In the genomic region with DNA sequence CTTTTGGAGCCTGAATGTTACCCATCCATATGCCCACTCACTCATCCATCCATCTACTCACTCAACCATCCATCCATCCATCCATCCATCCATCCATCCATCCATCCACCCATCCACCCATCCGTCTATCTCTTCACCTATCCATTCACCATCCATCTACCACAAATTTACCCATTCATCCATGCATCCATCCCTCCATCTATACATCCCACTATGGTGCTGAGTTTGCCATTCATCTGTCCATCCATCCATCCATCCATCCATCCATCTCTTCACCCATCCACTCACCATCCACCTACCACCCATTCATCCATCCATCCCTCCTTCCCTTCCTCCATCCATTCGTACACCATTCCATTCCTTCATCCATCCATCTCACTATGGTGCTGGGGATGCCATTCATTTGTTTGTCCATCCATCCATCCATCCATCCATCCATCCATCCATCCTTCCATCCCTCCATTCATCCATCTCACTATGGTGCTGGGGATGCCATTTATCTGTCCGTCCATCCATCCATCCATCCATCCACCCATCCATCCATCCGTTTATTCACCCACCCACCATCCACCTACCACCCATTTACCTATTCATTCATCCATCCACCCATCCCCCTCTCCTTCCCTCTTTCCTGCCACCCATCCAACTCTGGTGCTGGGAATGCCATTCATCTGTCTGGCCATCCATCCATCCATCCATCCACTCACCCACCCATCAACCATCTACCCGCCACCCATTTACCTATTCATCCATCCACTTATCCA, we compare ENCODE assay signal across 1 cellular context.
TF ChIP-seq lines count a peak whose summit lies in the region.

No MANE protein-coding gene starts in this region.

TF ChIP-seq in HEK293, 187 proteins besides CTCF, POLR2A, EP300 and RAD21 (continued from another document):
- TF ChIP-seq ZFP3 (tag by site-specific recombination; IDR thresholded peaks at IDR 0.05; ENCODE audit: low read depth) (no peak), ZNF202 (tag by site-specific recombination; IDR thresholded peaks at IDR 0.05; ENCODE audit: borderline replicate concordance) (no peak), EGR2 (tag by site-specific recombination; IDR thresholded peaks at IDR 0.05; ENCODE audit: low read depth) (no peak), ZNF311 (tag by site-specific recombination; IDR thresholded peaks at IDR 0.05; ENCODE audit: borderline replicate concordance) (0 out of 2 replicates have a peak, but pooled peaks have one; percentile 56), ZNF560 (tag by site-specific recombination; IDR thresholded peaks at IDR 0.05; ENCODE audit: borderline replicate concordance) (no peak), ZNF423 (tag by site-specific recombination; IDR thresholded peaks at IDR 0.05) (no peak), ZNF175 (tag by site-specific recombination; IDR thresholded peaks at IDR 0.05) (no peak), ZNF768 (tag by site-specific recombination; IDR thresholded peaks at IDR 0.05) (no peak), TCF7L2 (IDR thresholded peaks at IDR 0.05; ENCODE audit: borderline replicate concordance, low read depth, low read length) (no peak), ZNF549 (tag by site-specific recombination; IDR thresholded peaks at IDR 0.05) (no peak), ZNF132 (tag by site-specific recombination; IDR thresholded peaks at IDR 0.05; ENCODE audit: borderline replicate concordance) (no peak), ZNF561 (tag by site-specific recombination; IDR thresholded peaks at IDR 0.05; ENCODE audit: borderline replicate concordance) (no peak), ZNF530 (tag by site-specific recombination; IDR thresholded peaks at IDR 0.05; ENCODE audit: low read depth) (no peak), ZBTB17 (tag by site-specific recombination; IDR thresholded peaks at IDR 0.05) (peak; percentile 74), ZNF157 (tag by site-specific recombination; IDR thresholded peaks at IDR 0.05) (no peak), SP2 (tag by site-specific recombination; IDR thresholded peaks at IDR 0.05) (no peak), ZNF174 (tag by site-specific recombination; IDR thresholded peaks at IDR 0.05) (no peak), ZNF664 (tag by site-specific recombination; IDR thresholded peaks at IDR 0.05) (no peak), ZNF843 (tag by site-specific recombination; IDR thresholded peaks at IDR 0.05) (no peak), ZNF558 (tag by site-specific recombination; IDR thresholded peaks at IDR 0.05) (no peak), ZNF658 (tag by site-specific recombination; IDR thresholded peaks at IDR 0.05) (0 out of 2 replicates have a peak, but pooled peaks have one; percentile 21), ZNF366 (tag by site-specific recombination; conservative IDR thresholded peaks at IDR 0.05) (peak; percentile 98), ZSCAN23 (tag by site-specific recombination; IDR thresholded peaks at IDR 0.05) (no peak), ZFP69B (tag by site-specific recombination; IDR thresholded peaks at IDR 0.05) (no peak), ZEB2 (tag by site-specific recombination; IDR thresholded peaks at IDR 0.05) (no peak), ZBTB21 (tag by site-specific recombination; IDR thresholded peaks at IDR 0.05) (no peak)
- TF ChIP-seq, protein P1, sequence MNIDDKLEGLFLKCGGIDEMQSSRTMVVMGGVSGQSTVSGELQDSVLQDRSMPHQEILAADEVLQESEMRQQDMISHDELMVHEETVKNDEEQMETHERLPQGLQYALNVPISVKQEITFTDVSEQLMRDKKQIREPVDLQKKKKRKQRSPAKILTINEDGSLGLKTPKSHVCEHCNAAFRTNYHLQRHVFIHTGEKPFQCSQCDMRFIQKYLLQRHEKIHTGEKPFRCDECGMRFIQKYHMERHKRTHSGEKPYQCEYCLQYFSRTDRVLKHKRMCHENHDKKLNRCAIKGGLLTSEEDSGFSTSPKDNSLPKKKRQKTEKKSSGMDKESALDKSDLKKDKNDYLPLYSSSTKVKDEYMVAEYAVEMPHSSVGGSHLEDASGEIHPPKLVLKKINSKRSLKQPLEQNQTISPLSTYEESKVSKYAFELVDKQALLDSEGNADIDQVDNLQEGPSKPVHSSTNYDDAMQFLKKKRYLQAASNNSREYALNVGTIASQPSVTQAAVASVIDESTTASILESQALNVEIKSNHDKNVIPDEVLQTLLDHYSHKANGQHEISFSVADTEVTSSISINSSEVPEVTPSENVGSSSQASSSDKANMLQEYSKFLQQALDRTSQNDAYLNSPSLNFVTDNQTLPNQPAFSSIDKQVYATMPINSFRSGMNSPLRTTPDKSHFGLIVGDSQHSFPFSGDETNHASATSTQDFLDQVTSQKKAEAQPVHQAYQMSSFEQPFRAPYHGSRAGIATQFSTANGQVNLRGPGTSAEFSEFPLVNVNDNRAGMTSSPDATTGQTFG (tag by site-specific recombination; IDR thresholded peaks at IDR 0.05; ENCODE audit: borderline replicate concordance): 0 out of 2 replicates have a peak, but pooled peaks have one; percentile 17
- TF ChIP-seq, protein P2, sequence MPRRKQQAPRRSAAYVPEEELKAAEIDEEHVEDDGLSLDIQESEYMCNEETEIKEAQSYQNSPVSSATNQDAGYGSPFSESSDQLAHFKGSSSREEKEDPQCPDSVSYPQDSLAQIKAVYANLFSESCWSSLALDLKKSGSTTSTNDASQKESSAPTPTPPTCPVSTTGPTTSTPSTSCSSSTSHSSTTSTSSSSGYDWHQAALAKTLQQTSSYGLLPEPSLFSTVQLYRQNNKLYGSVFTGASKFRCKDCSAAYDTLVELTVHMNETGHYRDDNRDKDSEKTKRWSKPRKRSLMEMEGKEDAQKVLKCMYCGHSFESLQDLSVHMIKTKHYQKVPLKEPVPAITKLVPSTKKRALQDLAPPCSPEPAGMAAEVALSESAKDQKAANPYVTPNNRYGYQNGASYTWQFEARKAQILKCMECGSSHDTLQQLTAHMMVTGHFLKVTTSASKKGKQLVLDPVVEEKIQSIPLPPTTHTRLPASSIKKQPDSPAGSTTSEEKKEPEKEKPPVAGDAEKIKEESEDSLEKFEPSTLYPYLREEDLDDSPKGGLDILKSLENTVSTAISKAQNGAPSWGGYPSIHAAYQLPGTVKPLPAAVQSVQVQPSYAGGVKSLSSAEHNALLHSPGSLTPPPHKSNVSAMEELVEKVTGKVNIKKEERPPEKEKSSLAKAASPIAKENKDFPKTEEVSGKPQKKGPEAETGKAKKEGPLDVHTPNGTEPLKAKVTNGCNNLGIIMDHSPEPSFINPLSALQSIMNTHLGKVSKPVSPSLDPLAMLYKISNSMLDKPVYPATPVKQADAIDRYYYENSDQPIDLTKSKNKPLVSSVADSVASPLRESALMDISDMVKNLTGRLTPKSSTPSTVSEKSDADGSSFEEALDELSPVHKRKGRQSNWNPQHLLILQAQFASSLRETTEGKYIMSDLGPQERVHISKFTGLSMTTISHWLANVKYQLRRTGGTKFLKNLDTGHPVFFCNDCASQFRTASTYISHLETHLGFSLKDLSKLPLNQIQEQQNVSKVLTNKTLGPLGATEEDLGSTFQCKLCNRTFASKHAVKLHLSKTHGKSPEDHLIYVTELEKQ (tag by site-specific recombination; IDR thresholded peaks at IDR 0.05; ENCODE audit: borderline replicate concordance): no peak
- TF ChIP-seq, protein P3, sequence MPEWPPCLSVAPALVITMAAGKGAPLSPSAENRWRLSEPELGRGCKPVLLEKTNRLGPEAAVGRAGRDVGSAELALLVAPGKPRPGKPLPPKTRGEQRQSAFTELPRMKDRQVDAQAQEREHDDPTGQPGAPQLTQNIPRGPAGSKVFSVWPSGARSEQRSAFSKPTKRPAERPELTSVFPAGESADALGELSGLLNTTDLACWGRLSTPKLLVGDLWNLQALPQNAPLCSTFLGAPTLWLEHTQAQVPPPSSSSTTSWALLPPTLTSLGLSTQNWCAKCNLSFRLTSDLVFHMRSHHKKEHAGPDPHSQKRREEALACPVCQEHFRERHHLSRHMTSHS (tag by site-specific recombination; IDR thresholded peaks at IDR 0.05): no peak
- TF ChIP-seq, protein P4, sequence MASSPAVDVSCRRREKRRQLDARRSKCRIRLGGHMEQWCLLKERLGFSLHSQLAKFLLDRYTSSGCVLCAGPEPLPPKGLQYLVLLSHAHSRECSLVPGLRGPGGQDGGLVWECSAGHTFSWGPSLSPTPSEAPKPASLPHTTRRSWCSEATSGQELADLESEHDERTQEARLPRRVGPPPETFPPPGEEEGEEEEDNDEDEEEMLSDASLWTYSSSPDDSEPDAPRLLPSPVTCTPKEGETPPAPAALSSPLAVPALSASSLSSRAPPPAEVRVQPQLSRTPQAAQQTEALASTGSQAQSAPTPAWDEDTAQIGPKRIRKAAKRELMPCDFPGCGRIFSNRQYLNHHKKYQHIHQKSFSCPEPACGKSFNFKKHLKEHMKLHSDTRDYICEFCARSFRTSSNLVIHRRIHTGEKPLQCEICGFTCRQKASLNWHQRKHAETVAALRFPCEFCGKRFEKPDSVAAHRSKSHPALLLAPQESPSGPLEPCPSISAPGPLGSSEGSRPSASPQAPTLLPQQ (tag by site-specific recombination; IDR thresholded peaks at IDR 0.05): no peak
- TF ChIP-seq, protein P5, sequence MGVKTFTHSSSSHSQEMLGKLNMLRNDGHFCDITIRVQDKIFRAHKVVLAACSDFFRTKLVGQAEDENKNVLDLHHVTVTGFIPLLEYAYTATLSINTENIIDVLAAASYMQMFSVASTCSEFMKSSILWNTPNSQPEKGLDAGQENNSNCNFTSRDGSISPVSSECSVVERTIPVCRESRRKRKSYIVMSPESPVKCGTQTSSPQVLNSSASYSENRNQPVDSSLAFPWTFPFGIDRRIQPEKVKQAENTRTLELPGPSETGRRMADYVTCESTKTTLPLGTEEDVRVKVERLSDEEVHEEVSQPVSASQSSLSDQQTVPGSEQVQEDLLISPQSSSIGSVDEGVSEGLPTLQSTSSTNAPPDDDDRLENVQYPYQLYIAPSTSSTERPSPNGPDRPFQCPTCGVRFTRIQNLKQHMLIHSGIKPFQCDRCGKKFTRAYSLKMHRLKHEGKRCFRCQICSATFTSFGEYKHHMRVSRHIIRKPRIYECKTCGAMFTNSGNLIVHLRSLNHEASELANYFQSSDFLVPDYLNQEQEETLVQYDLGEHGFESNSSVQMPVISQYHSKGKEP (tag by site-specific recombination; IDR thresholded peaks at IDR 0.05): no peak
- TF ChIP-seq, protein P6, sequence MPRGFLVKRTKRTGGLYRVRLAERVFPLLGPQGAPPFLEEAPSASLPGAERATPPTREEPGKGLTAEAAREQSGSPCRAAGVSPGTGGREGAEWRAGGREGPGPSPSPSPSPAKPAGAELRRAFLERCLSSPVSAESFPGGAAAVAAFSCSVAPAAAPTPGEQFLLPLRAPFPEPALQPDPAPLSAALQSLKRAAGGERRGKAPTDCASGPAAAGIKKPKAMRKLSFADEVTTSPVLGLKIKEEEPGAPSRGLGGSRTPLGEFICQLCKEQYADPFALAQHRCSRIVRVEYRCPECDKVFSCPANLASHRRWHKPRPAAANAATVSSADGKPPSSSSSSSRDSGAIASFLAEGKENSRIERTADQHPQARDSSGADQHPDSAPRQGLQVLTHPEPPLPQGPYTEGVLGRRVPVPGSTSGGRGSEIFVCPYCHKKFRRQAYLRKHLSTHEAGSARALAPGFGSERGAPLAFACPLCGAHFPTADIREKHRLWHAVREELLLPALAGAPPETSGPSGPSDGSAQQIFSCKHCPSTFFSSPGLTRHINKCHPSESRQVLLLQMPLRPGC (tag by site-specific recombination; IDR thresholded peaks at IDR 0.05): no peak
